Comparison of ENCODE assay signal across 17 cellular contexts in the genomic region with DNA sequence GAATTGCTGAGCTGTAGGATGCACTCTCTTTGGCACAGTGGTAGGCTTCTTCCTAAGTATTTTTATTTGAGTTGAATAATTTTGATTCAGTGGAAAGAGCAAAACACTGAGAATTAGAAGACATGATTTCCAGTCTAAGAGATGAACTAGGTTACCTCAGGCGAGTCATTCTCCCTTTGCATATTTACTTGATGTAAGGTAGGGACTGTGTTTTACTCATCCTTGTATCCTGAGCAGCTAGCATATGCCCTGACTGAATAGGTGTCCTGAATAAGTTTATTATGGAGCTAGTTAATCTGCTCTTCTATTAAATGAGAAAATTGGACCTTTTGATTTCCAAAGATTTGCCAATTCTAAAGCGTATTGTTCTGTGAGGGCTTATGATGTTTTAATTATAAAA. TPM values are rescaled to one million over a fixed set of nuclear protein-coding genes. Genes with fewer than 3 reads are reported as not detected.
DNase-seq lines count a peak whose midpoint lies in the region; ATAC-seq and TF ChIP-seq lines count a peak whose summit lies in the region.
"Had no signal": no experiment of that assay in that cellular context is flagged by ENCODE, and none has a peak within 500 bp of the region (broad histone marks: within the 10 kb centered on the region; RNA-seq: fewer than 3 reads in every experiment).

No MANE protein-coding gene starts in this region.

- POLR2A ChIA-PET in AG04450 (lab: Yijun Ruan, JAX) = interaction anchor here (1.3 kb wide), 1 partner anchor 52 kb away, joined by 4 read pairs; no protein-coding TSS in a partner anchor
- POLR2A ChIA-PET in naive thymus-derived CD4-positive, alpha-beta T cell (lab: Charles Lee) = interaction anchor here (0.6 to 5.8 kb wide), 7 partner anchors 11 to 86 kb away, joined by 3 to 37 read pairs (median 4); a partner anchor contains a TSS

- H3K27me3 ChIP-seq in AG04450 (ENCODE audit: control insufficient read depth, insufficient read depth, low read length) = no peaks in the 10 kb centered on the region
- no peaks in the 10 kb centered on the region for H3K27me3 ChIP-seq in naive thymus-derived CD4-positive, alpha-beta T cell (ENCODE audit: control insufficient read depth in 2 of 2, insufficient read depth in 2 of 2, low read length in 2 of 2)

- CTCF ChIA-PET in AG04450 (lab: Charles Lee) = interaction anchor here (1.3 to 2.6 kb wide), 3 partner anchors 52 to 167 kb away, joined by 4 to 17 read pairs (median 8); a partner anchor contains a TSS
- CTCF ChIA-PET in naive thymus-derived CD4-positive, alpha-beta T cell (lab: Charles Lee) = interaction anchor here (0.9 to 1.5 kb wide), 5 partner anchors 21 to 64 kb away, joined by 3 to 8 read pairs (median 4); a partner anchor contains a TSS

- H3K4me3 ChIP-seq in AG04450 (ENCODE audit: low read depth, low read length) = no peak overlapping the region
- no peak overlapping the region for H3K4me3 ChIP-seq in naive thymus-derived CD4-positive, alpha-beta T cell (ENCODE audit: low read length)

- peaks cover 37 to 53% of the 10 kb centered on the region in 2 donors for H3K4me1 ChIP-seq in naive thymus-derived CD4-positive, alpha-beta T cell (ENCODE audit: control insufficient read depth in 2 of 2, insufficient read depth in 2 of 2, low read length in 2 of 2)

- H3K27ac ChIP-seq in AG04450 (ENCODE audit: low read depth, low read length) = peak overlapping the region; percentile 39
- peak overlapping the region; percentile 47 for H3K27ac ChIP-seq in naive thymus-derived CD4-positive, alpha-beta T cell (ENCODE audit: low read depth, low read length)

- DNase-seq in AG04450 (ENCODE audit: low read depth, low spot score) (no peak), HFFc6 (no peak), amniotic epithelial cell (ENCODE audit: low read depth) (peak; percentile 28), SKM-1 treated with dmso at 0.1 percent for 144 hours (lab: John Stamatoyannopoulos, UW; ENCODE audit: unreplicated experiment) (no peak), Ammon's horn (ENCODE audit: low spot score) (no peak), UCSD-AML1 (lab: John Stamatoyannopoulos, UW; ENCODE audit: unreplicated experiment) (no peak), NOMO-1 treated with DMSO at 0.1 percent for 48 hours (lab: John Stamatoyannopoulos, UW; ENCODE audit: unreplicated experiment) (no peak)
- DNase-seq in naive thymus-derived CD4-positive, alpha-beta T cell = no peak
- DNase-seq: C1 segment of cervical spinal cord; central memory CD4-positive, alpha-beta T cell; GDM1; NCI-H1417 treated with DMSO at 0.1 percent for 48 hours; NCI-H524 treated with DMSO at 0.1 percent for 48 hours; RPMI8226; stimulated activated CD4-positive, alpha-beta T cell treated with anti-CD3 and anti-CD28 coated beads, Interleukin-2, amount 100 ng/mL, for 48 hours had no signal

- H3K36me3 Mint-ChIP-seq in HFFc6 (ENCODE audit: low read depth) = no peaks in the 10 kb centered on the region
- peaks cover 0 to 9% (median 0%) of the 10 kb centered on the region in 5 donors for H3K36me3 Mint-ChIP-seq in naive thymus-derived CD4-positive, alpha-beta T cell
- H3K36me3 Mint-ChIP-seq: stimulated activated memory B cell treated with anti-CD40 and anti-IgM and Interleukin-4, amounts not matched to agents 10 μg/mL and 1 μg/mL and 100 μg/mL, for 72 hours had no signal

- H3K27ac Mint-ChIP-seq in HFFc6 = peak overlapping the region; percentile 71; the same call in 1 of the 2 replicates
- H3K27ac Mint-ChIP-seq in naive thymus-derived CD4-positive, alpha-beta T cell = peak overlapping the region in 6 of 9 donors; percentile 78 to 91 (median 84)
- H3K27ac Mint-ChIP-seq: progenitor cell of endocrine pancreas had no signal

- no peaks in the 10 kb centered on the region for H3K9me3 Mint-ChIP-seq in HFFc6
- peaks cover 0 to 2% (median 0%) of the 10 kb centered on the region in 11 donors for H3K9me3 Mint-ChIP-seq in naive thymus-derived CD4-positive, alpha-beta T cell
- H3K9me3 Mint-ChIP-seq: stimulated activated memory B cell treated with anti-CD40 and anti-IgM and Interleukin-4, amounts not matched to agents 10 μg/mL and 1 μg/mL and 100 μg/mL, for 72 hours had no signal

- H3K4me1 Mint-ChIP-seq in HFFc6 (ENCODE audit: low read depth) = peaks cover 22% of the 10 kb centered on the region
- H3K4me1 Mint-ChIP-seq in naive thymus-derived CD4-positive, alpha-beta T cell = peaks cover 68 to 93% (median 83%) of the 10 kb centered on the region in 7 donors

- intact Hi-C loops in naive thymus-derived CD4-positive, alpha-beta T cell (cut with micrococcal nuclease) = loop anchor here in 1 of 2 donors (5.0 kb wide), 2 partner anchors 36 to 166 kb away; no protein-coding TSS in a partner anchor

- no peaks in the 10 kb centered on the region for H3K36me3 ChIP-seq in naive thymus-derived CD4-positive, alpha-beta T cell (ENCODE audit: control insufficient read depth in 2 of 3, insufficient read depth in 3 of 3, low read length in 3 of 3)

- TF ChIP-seq CTCF in AG04450 (IDR thresholded peaks at IDR 0.05; ENCODE audit: low read depth, low read length) = no peak
- TF ChIP-seq CTCF in HFFc6 (IDR thresholded peaks at IDR 0.05) = no peak

- H3K9me3 ChIP-seq in AG04450 (ENCODE audit: control insufficient read depth, insufficient read depth, low read length) = no peaks in the 10 kb centered on the region
- no peaks in the 10 kb centered on the region for H3K9me3 ChIP-seq in naive thymus-derived CD4-positive, alpha-beta T cell (ENCODE audit: control insufficient read depth in 2 of 3, low read length in 3 of 3)

- H3K27me3 Mint-ChIP-seq in HFFc6 (ENCODE audit: insufficient read depth) = no peaks in the 10 kb centered on the region; the same call in 1 of the 2 replicates
- H3K27me3 Mint-ChIP-seq in naive thymus-derived CD4-positive, alpha-beta T cell = no peaks in the 10 kb centered on the region
- H3K27me3 Mint-ChIP-seq: progenitor cell of endocrine pancreas; stimulated activated memory B cell treated with anti-CD40 and anti-IgM and Interleukin-4, amounts not matched to agents 10 μg/mL and 1 μg/mL and 100 μg/mL, for 72 hours had no signal

- no peak for ATAC-seq in naive thymus-derived CD4-positive, alpha-beta T cell
- ATAC-seq: stimulated activated memory B cell treated with anti-CD40 and anti-IgM and Interleukin-4, amounts not matched to agents 10 μg/mL and 1 μg/mL and 100 μg/mL, for 72 hours had no signal

- H3K4me3 Mint-ChIP-seq in HFFc6 = no peak overlapping the region
- peak overlapping the region in 3 of 10 donors; percentile 2 to 72 (median 23) for H3K4me3 Mint-ChIP-seq in naive thymus-derived CD4-positive, alpha-beta T cell
- H3K4me3 Mint-ChIP-seq: stimulated activated memory B cell treated with anti-CD40 and anti-IgM and Interleukin-4, amounts not matched to agents 10 μg/mL and 1 μg/mL and 100 μg/mL, for 72 hours had no signal

RNA-seq across cellular contexts. Expression of a gene that starts 50.7 kb away (rescaled TPM):
- polyA plus RNA-seq in AG04450 (2011; rRNA removed) = 19.7 and 23.4 TPM in 2 replicates
- polyA minus RNA-seq in AG04450 (2011; rRNA and poly(A)+ RNA removed) = 45.9 and 48.9 TPM in 2 replicates
- 10 to 100 TPM; 27.6 to 33.1 (median 30.7) TPM for total RNA-seq in HFFc6 (2021; fragmentation: NEBNext Ultra II Directional; extraction: Animal tissue kit (Norgen Biotek cat#: 25700))
- total RNA-seq in naive thymus-derived CD4-positive, alpha-beta T cell = 100 to 1,000 TPM in 3 of 5 experiments, 10 to 100 TPM in 2; 95.6 to 117 (median 103) TPM
- 10 to 100 TPM; 38.4 to 43.6 TPM for polyA plus RNA-seq in naive thymus-derived CD4-positive, alpha-beta T cell
